ENCODE assay signal across 8 cellular contexts in genomic region chr5:139765040-139765408, GRCh38. TPM values are rescaled to one million over a fixed set of nuclear protein-coding genes. Genes with fewer than 3 reads are reported as not detected.
DNase-seq lines count a peak whose midpoint lies in the region; ATAC-seq and TF ChIP-seq lines count a peak whose summit lies in the region.

No MANE protein-coding gene starts in this region.

- TF ChIP-seq CTCF in endothelial cell (IDR thresholded peaks at IDR 0.05; ENCODE audit: unreplicated experiment), result no peak

- peaks cover 16% of the 10 kb centered on the region for H3K27me3 Mint-ChIP-seq in activated naive CD4-positive, alpha-beta T cell treated with anti-CD3 and anti-CD28 coated beads, Interleukin-2, amount 50 U/mL, for 24 hours
- peaks cover 20% of the 10 kb centered on the region for H3K27me3 Mint-ChIP-seq in endothelial cell (ENCODE audit: unreplicated experiment)

- DNase-seq in activated naive CD4-positive, alpha-beta T cell treated with Interleukin-2 at 50 U/mL for 16 hours, result no peak
- DNase-seq in endothelial cell (ENCODE audit: low spot score) (no peak), substantia nigra (lab: John Stamatoyannopoulos, UW) (peak in 3 of 49 donors; percentile 47 to 59 (median 53)), islet precursor cell (no peak)

- H3K27ac Mint-ChIP-seq in activated naive CD4-positive, alpha-beta T cell treated with anti-CD3 and anti-CD28 coated beads, Interleukin-2, amount 50 U/mL, for 24 hours, result no peak overlapping the region
- peak overlapping the region; percentile 57 for H3K27ac Mint-ChIP-seq in endothelial cell (ENCODE audit: unreplicated experiment)

- H3K27ac ChIP-seq in substantia nigra (ENCODE audit: low read depth, low read length, poor library complexity, severe bottlenecking), result peak overlapping the region; percentile 93

- H3K4me3 Mint-ChIP-seq in activated naive CD4-positive, alpha-beta T cell treated with anti-CD3 and anti-CD28 coated beads, Interleukin-2, amount 50 U/mL, for 24 hours, result peak overlapping the region; percentile 47
- H3K4me3 Mint-ChIP-seq in endothelial cell (ENCODE audit: unreplicated experiment), result peak overlapping the region; percentile 59

- no peaks in the 10 kb centered on the region for H3K36me3 Mint-ChIP-seq in activated naive CD4-positive, alpha-beta T cell treated with anti-CD3 and anti-CD28 coated beads, Interleukin-2, amount 50 U/mL, for 24 hours
- H3K36me3 Mint-ChIP-seq in endothelial cell (ENCODE audit: low read depth, unreplicated experiment), result peaks cover 2% of the 10 kb centered on the region

- H3K4me1 Mint-ChIP-seq in activated naive CD4-positive, alpha-beta T cell treated with anti-CD3 and anti-CD28 coated beads, Interleukin-2, amount 50 U/mL, for 24 hours, result peaks cover 3% of the 10 kb centered on the region
- H3K4me1 Mint-ChIP-seq in endothelial cell (ENCODE audit: unreplicated experiment), result peaks cover 43% of the 10 kb centered on the region

- ATAC-seq in SK-N-SH treated with all-trans-retinoic acid at 6 μM for 48 hours (peak; percentile 6), HG02852 (IDR thresholded peaks at IDR 0.05; ENCODE audit: unreplicated experiment) (no peak), GM21526 (IDR thresholded peaks at IDR 0.05; ENCODE audit: low FRiP score, unreplicated experiment) (no peak)

- H3K9me3 Mint-ChIP-seq in activated naive CD4-positive, alpha-beta T cell treated with anti-CD3 and anti-CD28 coated beads, Interleukin-2, amount 50 U/mL, for 24 hours, result no peaks in the 10 kb centered on the region
- H3K9me3 Mint-ChIP-seq in endothelial cell (ENCODE audit: unreplicated experiment), result no peaks in the 10 kb centered on the region

TF ChIP-seq in SK-N-SH treated with all-trans-retinoic acid at 6 μM for 48 hours, 23 proteins besides CTCF, POLR2A, EP300 and RAD21:
- TF ChIP-seq ISL1 (CRISPR knock-in tag; IDR thresholded peaks at IDR 0.05) (no peak), GLIS3 (CRISPR knock-in tag; IDR thresholded peaks at IDR 0.05) (no peak), ESRRG (CRISPR knock-in tag; IDR thresholded peaks at IDR 0.05) (no peak), ARNTL (CRISPR knock-in tag; IDR thresholded peaks at IDR 0.05; ENCODE audit: borderline replicate concordance, low read depth) (no peak), CSDC2 (CRISPR knock-in tag; IDR thresholded peaks at IDR 0.05) (no peak), ZNF565 (CRISPR knock-in tag; conservative IDR thresholded peaks at IDR 0.05; ENCODE audit: low read depth) (no peak), ZNF8 (CRISPR knock-in tag; IDR thresholded peaks at IDR 0.05) (no peak), RARB (CRISPR knock-in tag; IDR thresholded peaks at IDR 0.05) (no peak), OSR1 (CRISPR knock-in tag; IDR thresholded peaks at IDR 0.05) (no peak), ZNF70 (CRISPR knock-in tag; IDR thresholded peaks at IDR 0.05) (no peak), BACH2 (CRISPR knock-in tag; IDR thresholded peaks at IDR 0.05; ENCODE audit: borderline replicate concordance) (no peak), ZFP30 (CRISPR knock-in tag; IDR thresholded peaks at IDR 0.05) (no peak), PPARA (CRISPR knock-in tag; IDR thresholded peaks at IDR 0.05; ENCODE audit: borderline replicate concordance) (no peak)
- TF ChIP-seq, protein P1, sequence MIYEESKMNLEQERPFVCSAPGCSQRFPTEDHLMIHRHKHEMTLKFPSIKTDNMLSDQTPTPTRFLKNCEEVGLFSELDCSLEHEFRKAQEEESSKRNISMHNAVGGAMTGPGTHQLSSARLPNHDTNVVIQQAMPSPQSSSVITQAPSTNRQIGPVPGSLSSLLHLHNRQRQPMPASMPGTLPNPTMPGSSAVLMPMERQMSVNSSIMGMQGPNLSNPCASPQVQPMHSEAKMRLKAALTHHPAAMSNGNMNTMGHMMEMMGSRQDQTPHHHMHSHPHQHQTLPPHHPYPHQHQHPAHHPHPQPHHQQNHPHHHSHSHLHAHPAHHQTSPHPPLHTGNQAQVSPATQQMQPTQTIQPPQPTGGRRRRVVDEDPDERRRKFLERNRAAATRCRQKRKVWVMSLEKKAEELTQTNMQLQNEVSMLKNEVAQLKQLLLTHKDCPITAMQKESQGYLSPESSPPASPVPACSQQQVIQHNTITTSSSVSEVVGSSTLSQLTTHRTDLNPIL (CRISPR knock-in tag; IDR thresholded peaks at IDR 0.05; ENCODE audit: low read depth), result no peak
- TF ChIP-seq, protein P2, sequence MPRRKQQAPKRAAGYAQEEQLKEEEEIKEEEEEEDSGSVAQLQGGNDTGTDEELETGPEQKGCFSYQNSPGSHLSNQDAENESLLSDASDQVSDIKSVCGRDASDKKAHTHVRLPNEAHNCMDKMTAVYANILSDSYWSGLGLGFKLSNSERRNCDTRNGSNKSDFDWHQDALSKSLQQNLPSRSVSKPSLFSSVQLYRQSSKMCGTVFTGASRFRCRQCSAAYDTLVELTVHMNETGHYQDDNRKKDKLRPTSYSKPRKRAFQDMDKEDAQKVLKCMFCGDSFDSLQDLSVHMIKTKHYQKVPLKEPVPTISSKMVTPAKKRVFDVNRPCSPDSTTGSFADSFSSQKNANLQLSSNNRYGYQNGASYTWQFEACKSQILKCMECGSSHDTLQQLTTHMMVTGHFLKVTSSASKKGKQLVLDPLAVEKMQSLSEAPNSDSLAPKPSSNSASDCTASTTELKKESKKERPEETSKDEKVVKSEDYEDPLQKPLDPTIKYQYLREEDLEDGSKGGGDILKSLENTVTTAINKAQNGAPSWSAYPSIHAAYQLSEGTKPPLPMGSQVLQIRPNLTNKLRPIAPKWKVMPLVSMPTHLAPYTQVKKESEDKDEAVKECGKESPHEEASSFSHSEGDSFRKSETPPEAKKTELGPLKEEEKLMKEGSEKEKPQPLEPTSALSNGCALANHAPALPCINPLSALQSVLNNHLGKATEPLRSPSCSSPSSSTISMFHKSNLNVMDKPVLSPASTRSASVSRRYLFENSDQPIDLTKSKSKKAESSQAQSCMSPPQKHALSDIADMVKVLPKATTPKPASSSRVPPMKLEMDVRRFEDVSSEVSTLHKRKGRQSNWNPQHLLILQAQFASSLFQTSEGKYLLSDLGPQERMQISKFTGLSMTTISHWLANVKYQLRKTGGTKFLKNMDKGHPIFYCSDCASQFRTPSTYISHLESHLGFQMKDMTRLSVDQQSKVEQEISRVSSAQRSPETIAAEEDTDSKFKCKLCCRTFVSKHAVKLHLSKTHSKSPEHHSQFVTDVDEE (CRISPR knock-in tag; IDR thresholded peaks at IDR 0.05), result no peak

RNA-seq across cellular contexts. Expression of gene PSD2, which starts 30.6 kb away (rescaled TPM):
- 0.15 TPM for total RNA-seq in endothelial cell (ENCODE audit: unreplicated experiment)
